8 cellular contexts compared by ENCODE assay signal in the genomic region with DNA sequence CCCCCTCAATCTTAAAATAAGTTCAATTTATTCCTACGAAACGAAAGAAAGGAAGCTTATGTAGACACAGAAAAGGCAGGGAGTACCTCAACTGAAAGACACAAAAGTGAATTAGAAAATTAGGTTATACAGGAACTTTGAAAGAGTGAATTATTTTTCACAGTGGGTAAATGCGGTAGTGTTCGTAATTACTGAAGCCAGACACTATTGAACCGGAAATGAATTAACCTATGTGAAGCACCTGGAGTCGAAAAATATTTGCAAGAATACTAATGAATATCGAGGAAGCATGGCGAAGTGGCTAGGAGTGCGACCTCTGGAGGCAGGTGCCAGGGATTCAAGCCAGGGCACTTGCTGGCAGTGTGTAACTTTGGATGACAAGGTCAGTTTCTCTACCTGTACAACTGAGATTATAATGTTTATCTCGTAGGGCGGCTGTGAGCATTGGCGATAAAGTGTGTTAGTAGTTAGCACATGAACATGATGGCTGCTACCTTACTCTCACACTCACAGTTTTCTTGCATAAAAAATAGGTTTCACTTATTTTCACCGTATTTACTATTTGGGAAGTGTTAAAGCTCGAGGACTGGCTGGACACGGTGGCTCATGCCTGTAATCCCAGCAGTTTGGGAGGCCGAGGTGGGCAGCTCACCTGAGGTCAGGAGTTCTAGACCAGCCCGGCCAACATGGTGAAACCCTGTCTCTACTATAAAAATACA.
A peak's percentile ranks its signal among the peaks of the same experiment; 100 is the strongest.
DNase-seq lines count a peak whose midpoint lies in the region; ATAC-seq lines count a peak whose summit lies in the region.

No MANE protein-coding gene starts in this region.

- H3K36me3 ChIP-seq in BLaER1: peaks cover 4% of the 10 kb centered on the region; the same call in 1 of the 2 replicates

- peak overlapping the region; percentile 88 for H3K9ac ChIP-seq in BLaER1

- DNase-seq in NCI-H524 (lab: John Stamatoyannopoulos, UW) (peak; percentile 72 to 88), medulla oblongata (ENCODE audit: extremely low spot score) (peak; percentile 82)
- peak; percentile 70 to 71 for DNase-seq in activated CD4-positive, alpha-beta T cell treated with anti-CD3 and anti-CD28 coated beads, Interleukin-2, amount 50 U/mL, for 4 hours
- peak; percentile 65 for DNase-seq in effector CD4-positive, alpha-beta T cell
- DNase-seq in stimulated activated CD8-positive, alpha-beta memory T cell treated with anti-CD3 and anti-CD28 coated beads, Interleukin-4, amount 100 ng/mL, for 4 hours (ENCODE audit: low read depth in 2 of 2, low spot score in 1 of 2): peak; percentile 38 to 48

- H3K4me3 ChIP-seq in BLaER1: peak overlapping the region; percentile 91

- ATAC-seq in GM19025 (IDR thresholded peaks at IDR 0.05; ENCODE audit: low read depth, unreplicated experiment) (peak; percentile 76), HG03159 (IDR thresholded peaks at IDR 0.05; ENCODE audit: unreplicated experiment) (peak; percentile 83)

- no peak overlapping the region; the same call in none of the 2 replicates for H3K4me2 ChIP-seq in BLaER1

- no peaks in the 10 kb centered on the region for H3K9me3 ChIP-seq in BLaER1

- peaks cover 6% of the 10 kb centered on the region; the same call in 1 of the 2 replicates for H3K4me1 ChIP-seq in BLaER1

- H3K27me3 ChIP-seq in BLaER1: no peaks in the 10 kb centered on the region

- H3K27ac ChIP-seq in BLaER1: peak overlapping the region; percentile 80; the same call in 1 of the 2 replicates

- no peaks in the 10 kb centered on the region for H4K20me1 ChIP-seq in BLaER1

Comparison
In these comparisons a context has a peak if more than half of its experiments do, and no peak if none do; other contexts are left out.
1. Peak in every context shown above with its lines: DNase-seq, ATAC-seq, H3K4me3 ChIP-seq and H3K27ac ChIP-seq.